Comparison of ENCODE assay signal across 10 cellular contexts in the genomic region with DNA sequence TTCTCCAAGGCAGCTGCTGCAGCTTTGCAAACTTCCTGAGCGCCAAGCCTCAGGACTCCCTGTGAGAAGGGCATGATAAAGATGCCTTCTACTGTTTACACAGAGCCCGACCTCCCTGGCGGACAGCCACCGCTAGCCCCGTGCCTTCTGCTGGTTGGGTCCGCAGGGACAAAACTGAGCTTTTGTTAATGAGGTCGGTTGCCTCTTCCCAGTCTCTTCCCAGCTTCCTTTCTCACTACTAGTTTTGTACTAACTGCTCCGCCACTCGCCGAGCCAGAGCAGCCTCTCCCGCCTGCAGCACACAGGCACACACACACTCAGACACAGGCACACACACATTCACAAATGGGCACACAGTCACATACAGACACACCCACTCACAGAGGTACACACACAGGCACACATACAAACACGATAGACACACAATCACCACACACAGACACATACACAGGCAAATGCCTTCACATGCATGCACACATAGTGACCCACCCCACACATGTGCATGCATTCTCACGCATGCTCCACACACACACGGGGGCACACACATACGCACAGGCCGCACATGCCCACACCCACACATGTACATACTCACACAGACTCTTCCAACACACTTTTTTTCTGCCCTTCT. TPM values are rescaled to one million over a fixed set of nuclear protein-coding genes. Genes with fewer than 3 reads are reported as not detected.
A peak's percentile ranks its signal among the peaks of the same experiment; 100 is the strongest.
DNase-seq lines count a peak whose midpoint lies in the region; ATAC-seq and TF ChIP-seq lines count a peak whose summit lies in the region.
"Had no signal": no experiment of that assay in that cellular context is flagged by ENCODE, and none has a peak within 500 bp of the region (broad histone marks: within the 10 kb centered on the region; RNA-seq: fewer than 3 reads in every experiment).

FREM1 (minus strand) TSS at position 251 of the 628 bp plus-strand sequence. CDS start 41,451 bp downstream, outside the sequence.

- H3K36me3 ChIP-seq in BE2C (no peaks in the 10 kb centered on the region), neural progenitor cell (no peaks in the 10 kb centered on the region)

- H3K9ac ChIP-seq in neural progenitor cell = no peak within 1 kb of the TSS

- no peak within 1 kb of the TSS for H3K27ac Mint-ChIP-seq in neural progenitor cell
- H3K27ac Mint-ChIP-seq: activated B cell treated with CpG ODN at 0.5 μM for 24 hours; stimulated activated naive CD8-positive, alpha-beta T cell treated with anti-CD3 and anti-CD28 coated beads, Interleukin-15, Interleukin-2, amounts not matched to agents 100 ng/mL and 50 ng/mL, for 24 hours had no signal

- no peaks in the 10 kb centered on the region for H3K79me2 ChIP-seq in neural progenitor cell (ENCODE audit: low read depth)

- H4K20me1 ChIP-seq in neural progenitor cell (ENCODE audit: low read depth) = peaks cover 12% of the 10 kb centered on the region

- TF ChIP-seq CTCF in BE2C (IDR thresholded peaks at IDR 0.05; ENCODE audit: low read depth, low read length) (no peak), neural progenitor cell (IDR thresholded peaks at IDR 0.05) (no peak)

- H3K27me3 ChIP-seq in BE2C (no peaks in the 10 kb centered on the region), neural progenitor cell (peaks cover 34% of the 10 kb centered on the region)

- H3K4me3 Mint-ChIP-seq in neural progenitor cell = no peak within 1 kb of the TSS
- H3K4me3 Mint-ChIP-seq: activated B cell treated with CpG ODN at 0.5 μM for 24 hours; stimulated activated naive CD8-positive, alpha-beta T cell treated with anti-CD3 and anti-CD28 coated beads, Interleukin-15, Interleukin-2, amounts not matched to agents 100 ng/mL and 50 ng/mL, for 24 hours had no signal

- no peak within 1 kb of the TSS for H3K27ac ChIP-seq in neural progenitor cell

- no peaks in the 10 kb centered on the region for H3K27me3 Mint-ChIP-seq in neural progenitor cell (ENCODE audit: insufficient read depth, low read depth)
- H3K27me3 Mint-ChIP-seq: activated B cell treated with CpG ODN at 0.5 μM for 24 hours; stimulated activated naive CD8-positive, alpha-beta T cell treated with anti-CD3 and anti-CD28 coated beads, Interleukin-15, Interleukin-2, amounts not matched to agents 100 ng/mL and 50 ng/mL, for 24 hours had no signal

- H3K9me3 Mint-ChIP-seq in neural progenitor cell = no peaks in the 10 kb centered on the region
- H3K9me3 Mint-ChIP-seq: activated B cell treated with CpG ODN at 0.5 μM for 24 hours; stimulated activated naive CD8-positive, alpha-beta T cell treated with anti-CD3 and anti-CD28 coated beads, Interleukin-15, Interleukin-2, amounts not matched to agents 100 ng/mL and 50 ng/mL, for 24 hours had no signal

- H3K9me3 ChIP-seq in BE2C (no peaks in the 10 kb centered on the region), neural progenitor cell (ENCODE audit: low read depth) (no peaks in the 10 kb centered on the region)

- peaks cover 27% of the 10 kb centered on the region for H3K4me1 Mint-ChIP-seq in neural progenitor cell
- H3K4me1 Mint-ChIP-seq: activated B cell treated with CpG ODN at 0.5 μM for 24 hours had no signal

- H3K4me1 ChIP-seq in BE2C = peaks cover 6% of the 10 kb centered on the region
- H3K4me1 ChIP-seq in neural progenitor cell = peaks cover 40% of the 10 kb centered on the region

- H3K36me3 Mint-ChIP-seq in neural progenitor cell = no peaks in the 10 kb centered on the region

- H3K4me2 ChIP-seq in neural progenitor cell = peak within 1 kb of the TSS; percentile 74

- H3K4me3 ChIP-seq in BE2C (ENCODE audit: low read depth, low read length) (peak within 1 kb of the TSS; percentile 32), neural progenitor cell (peak within 1 kb of the TSS; percentile 31)

- no peak within 1 kb of the TSS for H2AFZ ChIP-seq in neural progenitor cell (replicated peaks)

- ATAC-seq in GM19467 (IDR thresholded peaks at IDR 0.05; ENCODE audit: unreplicated experiment) (no peak), HG02981 (IDR thresholded peaks at IDR 0.05; ENCODE audit: unreplicated experiment) (no peak), GM19324 (IDR thresholded peaks at IDR 0.05; ENCODE audit: low FRiP score, unreplicated experiment) (no peak)

- H3F3A ChIP-seq in neural progenitor cell (ENCODE audit: low read depth) = peaks cover 24% of the 10 kb centered on the region

- DNase-seq in BE2C = peak; percentile 63
- DNase-seq in NCI-H446 treated with DMSO at 0.1 percent for 48 hours (lab: John Stamatoyannopoulos, UW) = peak; percentile 96
- DNase-seq in fibroblast of peridontal ligament (ENCODE audit: extremely low read depth) = peak; percentile 3
- DNase-seq in neural progenitor cell (ENCODE audit: low spot score) = peak; percentile 87
- DNase-seq in NCI-H2107 treated with DMSO at 0.1 percent for 48 hours (lab: John Stamatoyannopoulos, UW; ENCODE audit: unreplicated experiment) = no peak
- DNase-seq: activated B cell treated with CpG ODN at 0.5 μM for 24 hours had no signal

RNA-seq across cellular contexts. Expression of gene FREM1, which starts in this region (rescaled TPM):
- 2.1 TPM for polyA plus RNA-seq in BE2C (2012; ENCODE audit: insufficient read depth, insufficient read length, low read depth)
- 1.1 and 1.2 TPM in 2 replicates for total RNA-seq in neural progenitor cell (ENCODE audit: low replicate concordance)
- total RNA-seq: activated B cell treated with CpG ODN at 0.5 μM for 24 hours had no signal
